Comparison of ENCODE assay signal across 8 cellular contexts in genomic region chr20:13220194-13220856, GRCh38. TPM values are rescaled to one million over a fixed set of nuclear protein-coding genes. Genes with fewer than 3 reads are reported as not detected.
DNase-seq lines count a peak whose midpoint lies in the region; ATAC-seq and TF ChIP-seq lines count a peak whose summit lies in the region.

No MANE protein-coding gene starts in this region.

- WGBS in urinary bladder = under 1% methylated on average over 63 of the region's 63 CpGs

- no peaks in the 10 kb centered on the region for H3K36me3 ChIP-seq in CD8-positive, alpha-beta T cell (ENCODE audit: insufficient read depth, low read length)
- no peaks in the 10 kb centered on the region for H3K36me3 ChIP-seq in urinary bladder (ENCODE audit: insufficient read depth)

- H3K27me3 Mint-ChIP-seq in CD8-positive, alpha-beta T cell (ENCODE audit: low read depth) = peaks cover 35% of the 10 kb centered on the region
- H3K27me3 Mint-ChIP-seq in activated T-cell treated with anti-CD3 and anti-CD28 coated beads, Interleukin-2, amount 50 U/mL, for 4 hours (ENCODE audit: low read depth) = peaks cover 39% of the 10 kb centered on the region
- peaks cover 79% of the 10 kb centered on the region for H3K27me3 Mint-ChIP-seq in nephron (ENCODE audit: low read depth)

- peak overlapping the region; percentile 87 for H3K4me3 Mint-ChIP-seq in CD8-positive, alpha-beta T cell
- H3K4me3 Mint-ChIP-seq in activated T-cell treated with anti-CD3 and anti-CD28 coated beads, Interleukin-2, amount 50 U/mL, for 4 hours = peak overlapping the region; percentile 83
- H3K4me3 Mint-ChIP-seq in nephron = peak overlapping the region; percentile 82 to 87 (median 83)

- no peaks in the 10 kb centered on the region for H3K9me3 Mint-ChIP-seq in CD8-positive, alpha-beta T cell
- H3K9me3 Mint-ChIP-seq in activated T-cell treated with anti-CD3 and anti-CD28 coated beads, Interleukin-2, amount 50 U/mL, for 4 hours = no peaks in the 10 kb centered on the region
- no peaks in the 10 kb centered on the region for H3K9me3 Mint-ChIP-seq in nephron

- peaks cover 17% of the 10 kb centered on the region for H3K4me1 Mint-ChIP-seq in CD8-positive, alpha-beta T cell (ENCODE audit: low read depth)
- H3K4me1 Mint-ChIP-seq in activated T-cell treated with anti-CD3 and anti-CD28 coated beads, Interleukin-2, amount 50 U/mL, for 4 hours (ENCODE audit: low read depth) = peaks cover 23% of the 10 kb centered on the region
- H3K4me1 Mint-ChIP-seq in nephron = peaks cover 7% of the 10 kb centered on the region

- POLR2A ChIA-PET in CD8-positive, alpha-beta T cell (lab: Charles Lee) = interaction anchor here (2.6 kb wide), 1 partner anchor 42 kb away, joined by 6 read pairs; no protein-coding TSS in a partner anchor

- H3K27ac ChIP-seq in CD8-positive, alpha-beta T cell (ENCODE audit: low read depth, low read length) = no peak overlapping the region
- no peak overlapping the region for H3K27ac ChIP-seq in urinary bladder (ENCODE audit: low read depth)

- peak overlapping the region; percentile 64 for H3K4me3 ChIP-seq in CD8-positive, alpha-beta T cell (ENCODE audit: low read depth, low read length)
- peak overlapping the region; percentile 95 for H3K4me3 ChIP-seq in urinary bladder (ENCODE audit: low read depth, low read length)

- no peak overlapping the region for H3K27ac Mint-ChIP-seq in CD8-positive, alpha-beta T cell
- H3K27ac Mint-ChIP-seq in nephron = peak overlapping the region in 1 of 3 experiments; percentile 52

- no peak for TF ChIP-seq CTCF in CD8-positive, alpha-beta T cell (IDR thresholded peaks at IDR 0.05)
- no peak for TF ChIP-seq CTCF in nephron (IDR thresholded peaks at IDR 0.05; ENCODE audit: unreplicated experiment in 3 of 3)

- H3K36me3 Mint-ChIP-seq in CD8-positive, alpha-beta T cell = no peaks in the 10 kb centered on the region
- no peaks in the 10 kb centered on the region for H3K36me3 Mint-ChIP-seq in activated T-cell treated with anti-CD3 and anti-CD28 coated beads, Interleukin-2, amount 50 U/mL, for 4 hours (ENCODE audit: insufficient read depth)
- H3K36me3 Mint-ChIP-seq in nephron (ENCODE audit: low read depth) = no peaks in the 10 kb centered on the region

- CTCF ChIA-PET in CD8-positive, alpha-beta T cell (lab: Charles Lee) = interaction anchor here (1.0 to 1.5 kb wide), 2 partner anchors 12 to 101 kb away, joined by 3 read pairs; no protein-coding TSS in a partner anchor

- H3K4me1 ChIP-seq in CD8-positive, alpha-beta T cell (ENCODE audit: insufficient read depth, low read length) = peaks cover 21% of the 10 kb centered on the region
- H3K4me1 ChIP-seq in urinary bladder (ENCODE audit: insufficient read depth) = no peaks in the 10 kb centered on the region

- peaks cover 10% of the 10 kb centered on the region for H3K27me3 ChIP-seq in CD8-positive, alpha-beta T cell (ENCODE audit: insufficient read depth, low read length)

- no peaks in the 10 kb centered on the region for H3K9me3 ChIP-seq in CD8-positive, alpha-beta T cell (ENCODE audit: low read length)

- peak in 4 of 7 experiments; percentile 6 to 55 (median 16) for DNase-seq in CD8-positive, alpha-beta T cell
- DNase-seq in LoVo (ENCODE audit: low spot score) = peak; percentile 15
- DNase-seq in activated T-cell treated with anti-CD3 and anti-CD28 coated beads, Interleukin-2, amount 50 U/mL, for 4 hours = peak; percentile 8
- DNase-seq in fibroblast of the conjunctiva (ENCODE audit: low read depth) = peak; percentile 26

- peak; percentile 24 for ATAC-seq in CD8-positive, alpha-beta T cell
- ATAC-seq in activated T-cell treated with anti-CD3 and anti-CD28 coated beads, Interleukin-2, amount 50 U/mL, for 4 hours = peak in 1 of 2 donors; percentile 13
- no peak for ATAC-seq in HG03521 (IDR thresholded peaks at IDR 0.05; ENCODE audit: unreplicated experiment)
- ATAC-seq in GM21737 (IDR thresholded peaks at IDR 0.05; ENCODE audit: unreplicated experiment) = no peak

- intact Hi-C loops in CD8-positive, alpha-beta T cell (cut with DNase I, micrococcal nuclease) = loop anchor here (2.0 to 10.0 kb wide), 5 partner anchors 26 to 564 kb away; partner anchors contain the start of genes ESF1 (in 2 of the 2), NDUFAF5 (in 2 of the 2) and TASP1 (in 1 of the 2)

RNA-seq across cellular contexts. Expression of gene ISM1, which starts 0.7 kb away (rescaled TPM):
- total RNA-seq in CD8-positive, alpha-beta T cell = under 1 TPM; 0.24 to 0.28 TPM
- 10 to 100 TPM in 1 of 3 donors, 1 to 10 TPM in 2; 3.5 to 11.5 (median 3.6) TPM for total RNA-seq in activated T-cell treated with anti-CD3 and anti-CD28 coated beads, Interleukin-2, amount 50 U/mL, for 4 hours
- total RNA-seq in urinary bladder = 1.8 TPM
- 1.4 TPM for polyA plus RNA-seq in urinary bladder
